Comparison of ENCODE assay signal across 1 cellular context in the genomic region with DNA sequence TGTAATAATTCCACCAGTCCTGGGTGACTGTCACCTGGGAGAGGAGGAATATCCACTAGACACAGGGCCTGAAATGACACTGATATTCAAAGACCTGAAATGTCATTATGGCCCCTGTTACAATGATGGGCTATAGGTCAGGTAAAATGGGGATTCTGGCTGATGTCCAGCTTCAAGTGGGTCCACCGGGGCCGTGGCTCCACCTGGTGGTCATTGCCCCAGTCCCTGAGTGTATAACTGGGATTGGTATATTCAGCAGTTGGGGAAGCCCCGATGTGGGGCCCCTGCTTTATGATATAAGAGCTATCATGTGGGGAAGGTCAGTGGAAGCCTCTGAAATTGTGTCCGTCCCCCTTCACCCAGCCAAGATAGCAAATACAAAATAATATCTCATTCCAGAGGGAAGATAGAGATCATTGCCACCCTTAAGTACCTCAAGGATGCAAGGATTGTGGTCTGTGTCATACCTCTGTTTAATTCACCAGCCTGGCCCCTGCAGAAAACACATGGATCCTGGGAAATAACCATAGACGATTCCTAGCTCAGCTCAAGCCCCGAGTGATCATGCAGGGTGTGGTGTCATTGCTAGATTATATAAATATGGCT.
TF ChIP-seq lines count a peak whose summit lies in the region.

No MANE protein-coding gene starts in this region.

TF ChIP-seq in IMR-90, 13 proteins besides CTCF, POLR2A, EP300 and RAD21 (continued from another document):
- TF ChIP-seq CHD1 (IDR thresholded peaks at IDR 0.05; ENCODE audit: low read depth, low read length): 0 out of 2 replicates have a peak, but pooled peaks have one; percentile 62
- TF ChIP-seq RCOR1 (IDR thresholded peaks at IDR 0.05; ENCODE audit: insufficient replicate concordance, low read length): no peak
- TF ChIP-seq, protein P1, sequence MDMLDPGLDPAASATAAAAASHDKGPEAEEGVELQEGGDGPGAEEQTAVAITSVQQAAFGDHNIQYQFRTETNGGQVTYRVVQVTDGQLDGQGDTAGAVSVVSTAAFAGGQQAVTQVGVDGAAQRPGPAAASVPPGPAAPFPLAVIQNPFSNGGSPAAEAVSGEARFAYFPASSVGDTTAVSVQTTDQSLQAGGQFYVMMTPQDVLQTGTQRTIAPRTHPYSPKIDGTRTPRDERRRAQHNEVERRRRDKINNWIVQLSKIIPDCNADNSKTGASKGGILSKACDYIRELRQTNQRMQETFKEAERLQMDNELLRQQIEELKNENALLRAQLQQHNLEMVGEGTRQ (IDR thresholded peaks at IDR 0.05; ENCODE audit: low read depth, low read length): no peak
- no peak for TF ChIP-seq NFE2L2 (IDR thresholded peaks at IDR 0.05; ENCODE audit: low read depth, low read length)
- TF ChIP-seq FOS (IDR thresholded peaks at IDR 0.05; ENCODE audit: low read depth, low read length): no peak
- no peak for TF ChIP-seq CEBPB (IDR thresholded peaks at IDR 0.05; ENCODE audit: low read depth, low read length)
- TF ChIP-seq SMC3 (IDR thresholded peaks at IDR 0.05; ENCODE audit: low read depth, low read length): peak; percentile 97
- no peak for TF ChIP-seq MXI1 (IDR thresholded peaks at IDR 0.05; ENCODE audit: borderline replicate concordance, low read depth, low read length)
- TF ChIP-seq BHLHE40 (IDR thresholded peaks at IDR 0.05; ENCODE audit: low read depth, low read length): no peak
